In genomic region chr12:131933387-131933786, GRCh38 we compare ENCODE assay signal across 27 cellular contexts.
"Had no signal": no experiment of that assay in that cellular context is flagged by ENCODE, and none has a peak within 500 bp of the region (broad histone marks: within the 10 kb centered on the region; RNA-seq: fewer than 3 reads in every experiment).

No MANE protein-coding gene starts in this region.

- H3K27me3 ChIP-seq: ascending aorta, brain microvascular endothelial cell, foreskin keratinocyte, vagina had no signal

- H3K4me3 Mint-ChIP-seq: activated CD4-positive, alpha-beta T cell treated with anti-CD3 and anti-CD28 coated beads for 36 hours; mesothelial cell of epicardium; nephron progenitor cell; T-helper 1 cell treated with Interleukin-12 subunit alpha and Interleukin-12 subunit beta and Interleukin-4 antibody, amounts not matched to agents 30 μg/mL and 1 μg/mL, for 36 hours; type B pancreatic cell; WTC11 had no signal

- H3K27ac Mint-ChIP-seq: activated T-helper 1 cell treated with anti-CD3 and anti-CD28 coated beads, Interleukin-12 subunit alpha, Interleukin-12 subunit beta, Interleukin-2, Interleukin-4 antibody, amounts not matched to agents 30 ng/mL and 10 ng/mL and 1 ng/mL, durations not matched to agents 14 hours and 24 hours and 36 hours; mesothelial cell of epicardium; nephron progenitor cell; progenitor cell of endocrine pancreas; T-helper 1 cell treated with Interleukin-12 subunit alpha and Interleukin-12 subunit beta and Interleukin-4 antibody, amounts not matched to agents 30 μg/mL and 1 μg/mL, for 36 hours; type B pancreatic cell; WTC11 had no signal

- H3K9me3 Mint-ChIP-seq: activated naive CD4-positive, alpha-beta T cell treated with anti-CD3 and anti-CD28 coated beads, Interleukin-2, amount 50 U/mL, for 72 hours; activated T-helper 1 cell treated with anti-CD3 and anti-CD28 coated beads, Interleukin-12 subunit alpha, Interleukin-12 subunit beta, Interleukin-2, Interleukin-4 antibody, amounts not matched to agents 30 ng/mL and 10 ng/mL and 1 ng/mL, durations not matched to agents 14 hours and 24 hours and 36 hours; mesothelial cell of epicardium; nephron progenitor cell; T-helper 1 cell treated with Interleukin-12 subunit alpha and Interleukin-12 subunit beta and Interleukin-4 antibody, amounts not matched to agents 30 μg/mL and 1 μg/mL, for 36 hours; type B pancreatic cell; WTC11 had no signal

- ATAC-seq: activated CD4-positive, alpha-beta T cell treated with anti-CD3 and anti-CD28 coated beads for 36 hours; activated naive CD4-positive, alpha-beta T cell treated with anti-CD3 and anti-CD28 coated beads, Interleukin-2, amount 50 U/mL, for 72 hours; foreskin keratinocyte; WTC11 had no signal

- H3K27me3 Mint-ChIP-seq: activated CD4-positive, alpha-beta T cell treated with anti-CD3 and anti-CD28 coated beads for 36 hours; progenitor cell of endocrine pancreas; type B pancreatic cell had no signal

- H3K27ac ChIP-seq: ascending aorta, brain microvascular endothelial cell, foreskin keratinocyte, left ventricle myocardium inferior, thoracic aorta, vagina had no signal

- DNase-seq: activated CD4-positive, alpha-beta T cell treated with anti-CD3 and anti-CD28 coated beads for 36 hours; activated CD4-positive, alpha-beta T cell treated with anti-CD3 and anti-CD28 coated beads, Interleukin-2, amount 50 U/mL, for 4 hours; activated CD8-positive, alpha-beta memory T cell treated with anti-CD3 and anti-CD28 coated beads, Interleukin-2, amount 50 U/mL, for 48 hours; activated gamma-delta T cell; brain microvascular endothelial cell; caudate nucleus; dermis blood vessel endothelial cell; effector CD8-positive, alpha-beta T cell; foreskin keratinocyte; kidney glomerular epithelial cell; left ventricle myocardium inferior; mammary epithelial cell; nephron progenitor cell; retina; stimulated activated CD4-positive, alpha-beta T cell treated with anti-CD3 and anti-CD28 coated beads, Interleukin-4, amount 100 ng/mL, for 1 hour; stimulated activated naive CD4-positive, alpha-beta T cell treated with Interleukin-2 at 50 U/mL for 16 hours; T1000 had no signal

- H3K4me1 ChIP-seq: foreskin keratinocyte had no signal

- H3K9me3 ChIP-seq: ascending aorta, left ventricle myocardium inferior, thoracic aorta, vagina had no signal

- H3K4me3 ChIP-seq: ascending aorta, left ventricle myocardium inferior, thoracic aorta, vagina had no signal
